ENCODE assay signal across 8 cellular contexts in the genomic region with DNA sequence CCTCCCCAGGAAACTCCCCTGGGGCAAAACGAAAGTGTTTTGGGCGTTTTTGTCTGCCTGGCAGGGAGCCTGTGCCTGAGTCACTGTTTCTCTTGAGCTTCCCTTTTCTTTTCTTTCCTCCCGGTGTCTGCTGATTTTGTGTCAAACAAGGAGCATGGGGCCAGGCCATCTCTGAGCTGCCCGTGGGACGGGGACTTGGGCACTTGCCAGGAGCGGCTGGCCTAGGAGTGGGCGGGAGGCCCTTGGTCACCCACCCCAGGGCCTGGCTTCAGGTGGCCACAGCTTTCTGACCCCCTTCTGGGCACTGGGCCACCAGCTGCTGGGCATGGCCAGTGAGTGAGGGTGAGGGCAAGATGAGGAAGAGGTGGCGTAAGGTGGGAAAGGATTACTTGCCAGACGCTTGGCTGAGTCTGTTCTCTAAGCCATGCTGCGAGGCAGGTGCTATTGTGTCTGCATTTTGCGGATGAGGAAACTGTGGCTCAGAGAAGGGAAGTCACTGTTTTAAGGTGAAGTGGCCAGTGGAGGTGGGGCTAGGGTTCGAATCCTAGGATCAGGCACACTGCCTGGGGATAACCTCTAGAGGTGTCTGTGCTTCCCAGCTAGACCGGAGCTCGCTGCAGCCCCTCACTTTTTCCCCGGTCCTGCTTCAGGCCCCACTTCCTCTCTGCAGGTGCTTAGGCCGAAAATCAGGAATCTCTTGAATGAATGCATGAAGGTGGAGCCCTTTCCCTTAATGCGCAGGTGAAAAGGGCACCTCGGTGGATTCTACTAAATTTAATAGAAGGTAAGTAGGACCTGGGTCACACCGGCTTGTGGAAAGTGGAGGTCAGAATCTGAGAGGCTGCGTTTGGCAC. TPM values are rescaled to one million over a fixed set of nuclear protein-coding genes. Genes with fewer than 3 reads are reported as not detected.
DNase-seq lines count a peak whose midpoint lies in the region; ATAC-seq and TF ChIP-seq lines count a peak whose summit lies in the region.

No MANE protein-coding gene starts in this region.

- H3K27me3 ChIP-seq in OCI-LY3 (ENCODE audit: low read depth, low read length) (peaks cover 8% of the 10 kb centered on the region; the same call in 1 of the 2 replicates), SJCRH30 (peaks cover 17% of the 10 kb centered on the region; the same call in 1 of the 2 replicates)

- H3K9me3 Mint-ChIP-seq in endothelial cell (ENCODE audit: unreplicated experiment) = no peaks in the 10 kb centered on the region
- no peaks in the 10 kb centered on the region for H3K9me3 Mint-ChIP-seq in stimulated activated effector memory CD8-positive, alpha-beta T cell treated with anti-CD3 and anti-CD28 coated beads, Interleukin-12 subunit alpha, Interleukin-12 subunit beta, amount 100 ng/mL, for 72 hours

- no peak overlapping the region for H3K4me3 Mint-ChIP-seq in endothelial cell (ENCODE audit: unreplicated experiment)
- H3K4me3 Mint-ChIP-seq in stimulated activated effector memory CD8-positive, alpha-beta T cell treated with anti-CD3 and anti-CD28 coated beads, Interleukin-12 subunit alpha, Interleukin-12 subunit beta, amount 100 ng/mL, for 72 hours = peak overlapping the region; percentile 32

- no peaks in the 10 kb centered on the region for H4K20me1 ChIP-seq in OCI-LY3 (ENCODE audit: insufficient read depth, low read length)

- peak overlapping the region; percentile 67 for H3K27ac Mint-ChIP-seq in endothelial cell (ENCODE audit: unreplicated experiment)
- no peak overlapping the region for H3K27ac Mint-ChIP-seq in stimulated activated effector memory CD8-positive, alpha-beta T cell treated with anti-CD3 and anti-CD28 coated beads, Interleukin-12 subunit alpha, Interleukin-12 subunit beta, amount 100 ng/mL, for 72 hours

- TF ChIP-seq CTCF in OCI-LY3 (IDR thresholded peaks at IDR 0.05; ENCODE audit: low read depth, low read length) (no peak), endothelial cell (IDR thresholded peaks at IDR 0.05; ENCODE audit: unreplicated experiment) (no peak)

- H3K9me3 ChIP-seq in OCI-LY3 (ENCODE audit: insufficient read depth, low read length) (no peaks in the 10 kb centered on the region), SJCRH30 (replicated peaks) (no peaks in the 10 kb centered on the region)

- no peaks in the 10 kb centered on the region for H3K79me2 ChIP-seq in OCI-LY3 (ENCODE audit: low read length)

- peak overlapping the region; percentile 72 for H3K4me2 ChIP-seq in OCI-LY3 (ENCODE audit: low read length)

- H3K27ac ChIP-seq in OCI-LY3 (ENCODE audit: low read length) = no peak overlapping the region
- no peak overlapping the region for H3K27ac ChIP-seq in SJCRH30

- H3K4me1 ChIP-seq in OCI-LY3 (ENCODE audit: low read length) = peaks cover 48% of the 10 kb centered on the region
- 0 out of 2 replicates have a peak, but pooled peaks cover 4% of the 10 kb centered on the region for H3K4me1 ChIP-seq in SJCRH30

- H3K4me3 ChIP-seq in OCI-LY3 (ENCODE audit: low read length) (peak overlapping the region; percentile 56), SJCRH30 (no peak overlapping the region)

- peak overlapping the region; percentile 22; the same call in 1 of the 2 replicates for H3K9ac ChIP-seq in OCI-LY3 (ENCODE audit: low read length)

- H3K36me3 Mint-ChIP-seq in endothelial cell (ENCODE audit: low read depth, unreplicated experiment) = no peaks in the 10 kb centered on the region
- no peaks in the 10 kb centered on the region for H3K36me3 Mint-ChIP-seq in stimulated activated effector memory CD8-positive, alpha-beta T cell treated with anti-CD3 and anti-CD28 coated beads, Interleukin-12 subunit alpha, Interleukin-12 subunit beta, amount 100 ng/mL, for 72 hours

- H3K4me1 Mint-ChIP-seq in endothelial cell (ENCODE audit: unreplicated experiment) = peaks cover 37% of the 10 kb centered on the region
- H3K4me1 Mint-ChIP-seq in stimulated activated effector memory CD8-positive, alpha-beta T cell treated with anti-CD3 and anti-CD28 coated beads, Interleukin-12 subunit alpha, Interleukin-12 subunit beta, amount 100 ng/mL, for 72 hours = peaks cover 47% of the 10 kb centered on the region

- H3K36me3 ChIP-seq in OCI-LY3 (replicated peaks; ENCODE audit: low read depth, low read length) (no peaks in the 10 kb centered on the region), SJCRH30 (no peaks in the 10 kb centered on the region)

- peaks cover 5% of the 10 kb centered on the region for H3K27me3 Mint-ChIP-seq in endothelial cell (ENCODE audit: unreplicated experiment)

- DNase-seq in SIG-M5 treated with dmso at 0.1 percent for 504 hours (lab: John Stamatoyannopoulos, UW; ENCODE audit: unreplicated experiment) (peak; percentile 74), SIG-M5 (lab: John Stamatoyannopoulos, UW) (no peak), endothelial cell (ENCODE audit: low spot score) (no peak), NCI-H82 (lab: John Stamatoyannopoulos, UW) (no peak), SJCRH30 (no peak)
- DNase-seq in stimulated activated effector memory CD8-positive, alpha-beta T cell treated with anti-CD3 and anti-CD28 coated beads, Interleukin-12 subunit alpha, Interleukin-12 subunit beta, amount 100 ng/mL, for 72 hours (ENCODE audit: low spot score in 2 of 2) = no peak
- DNase-seq in stimulated activated CD4-positive, alpha-beta T cell treated with anti-CD3 and anti-CD28 coated beads, Interleukin-1b, Interleukin-23, amount 100 ng/mL, for 48 hours = no peak

- ATAC-seq in stimulated activated effector memory CD8-positive, alpha-beta T cell treated with anti-CD3 and anti-CD28 coated beads, Interleukin-12 subunit alpha, Interleukin-12 subunit beta, amount 100 ng/mL, for 72 hours = no peak

- H2AFZ ChIP-seq in OCI-LY3 (ENCODE audit: low read depth, low read length) = peak overlapping the region; percentile 24; the same call in 1 of the 2 replicates

RNA-seq across cellular contexts. Expression of a gene that starts 7.8 kb away (rescaled TPM):
- 1.6 TPM for total RNA-seq in endothelial cell (ENCODE audit: unreplicated experiment)
- total RNA-seq in SJCRH30 (2014; rRNA removed; shearing (Covaris generic)) = 0.18 TPM in 1 of 2 replicates, not detected in the other
